8 cellular contexts compared by ENCODE assay signal in the genomic region with DNA sequence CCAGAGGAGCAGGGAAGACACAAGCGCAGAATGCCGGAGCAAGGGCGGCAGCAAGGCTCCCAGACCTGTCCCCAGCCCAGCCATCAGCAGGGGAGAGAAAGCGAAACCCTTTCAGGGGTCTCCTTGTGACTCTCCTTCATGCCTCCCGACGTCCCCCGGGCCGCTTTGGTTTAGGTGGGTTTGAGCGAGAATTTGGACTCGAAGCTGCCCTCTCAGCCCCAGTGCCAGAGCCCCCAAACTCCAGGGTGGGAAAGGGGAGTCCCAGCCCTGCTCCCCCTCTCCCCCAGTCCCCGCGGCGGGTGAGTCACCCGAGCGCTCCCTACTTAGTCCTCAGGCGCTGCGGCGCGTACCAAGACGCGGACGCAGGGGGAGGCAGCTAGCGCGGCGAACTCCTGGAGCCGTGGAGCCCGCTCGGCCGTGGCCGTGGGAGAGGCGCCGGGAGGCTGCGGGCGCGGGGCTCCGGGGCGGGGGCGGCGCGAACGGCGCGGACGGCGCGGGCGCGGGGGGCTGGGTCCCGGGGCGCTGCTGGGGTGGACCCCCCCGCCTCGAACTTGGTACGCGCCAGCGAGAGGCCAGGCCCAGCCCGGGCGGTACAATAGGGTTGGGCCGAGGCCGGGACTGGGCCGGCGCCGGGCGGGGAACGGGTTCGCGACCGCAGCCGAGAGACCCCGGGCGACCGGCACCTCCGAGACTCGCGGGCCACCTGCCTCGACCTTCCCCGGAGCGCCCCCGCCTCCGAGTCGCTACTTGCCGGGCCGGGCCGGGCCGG. TPM values are rescaled to one million over a fixed set of nuclear protein-coding genes. Genes with fewer than 3 reads are reported as not detected.
DNase-seq lines count a peak whose midpoint lies in the region; ATAC-seq and TF ChIP-seq lines count a peak whose summit lies in the region.

A gene (plus strand): TSS at position 601 of the 769 bp plus-strand sequence. CDS start 258 bp downstream, outside the sequence.

- intact Hi-C loops in T-helper 2 cell treated with Interferon-gamma antibody and Interleukin-4, amounts not matched to agents 100 ng/mL and 5 ng/mL, for 36 hours (cut with micrococcal nuclease) = loop anchor here (5.0 kb wide), 1 partner anchor 152 kb away; a partner anchor contains a TSS
- intact Hi-C loops in right cardiac atrium (cut with DNase I) = loop anchor here in 2 of 4 donors (10.0 kb wide), 2 partner anchors 129 to 229 kb away; a partner anchor contains a TSS
- intact Hi-C loops in vagina (cut with DNase I) = loop anchor here (10.0 kb wide), 3 partner anchors 69 to 229 kb away; a partner anchor contains a TSS

- peak within 1 kb of the TSS; percentile 90 for H3K9ac ChIP-seq in rectal smooth muscle tissue (ENCODE audit: low read length)

- WGBS in right cardiac atrium = under 1% methylated on average over 84 of the region's 84 CpGs

- TF ChIP-seq POLR2A in NB4 (IDR thresholded peaks at IDR 0.05; ENCODE audit: extremely low read depth, insufficient read length) = peak; percentile 34
- TF ChIP-seq POLR2A in vagina (IDR thresholded peaks at IDR 0.05) = peak in 1 of 2 donors; percentile 90

- H3K36me3 ChIP-seq in rectal smooth muscle tissue (ENCODE audit: control insufficient read depth, insufficient read depth, low read length) (no peaks in the 10 kb centered on the region), vagina (no peaks in the 10 kb centered on the region)

- H3K9me3 ChIP-seq in right cardiac atrium (ENCODE audit: control insufficient read depth, low read length) = no peaks in the 10 kb centered on the region
- H3K9me3 ChIP-seq in vagina = no peaks in the 10 kb centered on the region

- TF ChIP-seq CTCF in NB4 (IDR thresholded peaks at IDR 0.05; ENCODE audit: low read depth, low read length) = no peak
- TF ChIP-seq CTCF in vagina (IDR thresholded peaks at IDR 0.05) = no peak

- H3K27me3 ChIP-seq in right cardiac atrium (ENCODE audit: control insufficient read depth, insufficient read depth) (no peaks in the 10 kb centered on the region), rectal smooth muscle tissue (ENCODE audit: control insufficient read depth, insufficient read depth, low read length) (no peaks in the 10 kb centered on the region), vagina (no peaks in the 10 kb centered on the region)

- ATAC-seq in right cardiac atrium = peak; percentile 65 to 79

- peaks cover 21% of the 10 kb centered on the region for H3K4me1 ChIP-seq in right cardiac atrium (ENCODE audit: control insufficient read depth, insufficient read depth, low read length)
- peaks cover 44% of the 10 kb centered on the region for H3K4me1 ChIP-seq in rectal smooth muscle tissue (ENCODE audit: control insufficient read depth, insufficient read depth, low read length)
- peaks cover 69% of the 10 kb centered on the region for H3K4me1 ChIP-seq in vagina

- H3K27ac ChIP-seq in right cardiac atrium (ENCODE audit: low read length) (peak within 1 kb of the TSS; percentile 99), rectal smooth muscle tissue (ENCODE audit: low read depth, low read length) (peak within 1 kb of the TSS; percentile 97), vagina (peak within 1 kb of the TSS; percentile 100)

- peak; percentile 65 for DNase-seq in GDM1 (lab: John Stamatoyannopoulos, UW)
- DNase-seq in HCEC 1CT = peak; percentile 85
- DNase-seq in NB4 (ENCODE audit: low read depth) = peak; percentile 87
- peak in 54 of 56 donors; percentile 58 to 99 (median 86) for DNase-seq in amygdala (lab: John Stamatoyannopoulos, UW)
- peak; percentile 91 to 96 (median 96) for DNase-seq in right cardiac atrium
- no peak for DNase-seq in vagina (ENCODE audit: extremely low spot score in 2 of 2)

- H3K4me3 ChIP-seq in NB4 (ENCODE audit: low read depth, low read length) = peak within 1 kb of the TSS; percentile 69
- H3K4me3 ChIP-seq in right cardiac atrium (ENCODE audit: low read length) = peak within 1 kb of the TSS; percentile 95
- peak within 1 kb of the TSS; percentile 88 for H3K4me3 ChIP-seq in rectal smooth muscle tissue (ENCODE audit: low read length)
- H3K4me3 ChIP-seq in vagina = peak within 1 kb of the TSS; percentile 94 to 99

RNA-seq across cellular contexts. Expression of the gene that starts here (rescaled TPM):
- 212 TPM in 2 replicates for total RNA-seq in T-helper 2 cell treated with Interferon-gamma antibody and Interleukin-4, amounts not matched to agents 100 ng/mL and 5 ng/mL, for 36 hours
- total RNA-seq in right cardiac atrium (100 to 1,000 TPM; 285 to 403 (median 374) TPM), vagina (93.8 TPM)
- 330 TPM for polyA plus RNA-seq in right cardiac atrium

Comparison
In these comparisons a context has a peak if more than half of its experiments do, and no peak if none do; other contexts are left out.
1. DNase-seq: peak in GDM1 (single experiment), HCEC 1CT (single experiment), NB4 (single experiment), amygdala (54 of 56) and right cardiac atrium (3 of 3); none in vagina (0 of 2).
2. Peak in every context shown above with its lines, with median percentiles within 50 percentile points of each other: H3K4me3 ChIP-seq and H3K27ac ChIP-seq.